In the genomic region with DNA sequence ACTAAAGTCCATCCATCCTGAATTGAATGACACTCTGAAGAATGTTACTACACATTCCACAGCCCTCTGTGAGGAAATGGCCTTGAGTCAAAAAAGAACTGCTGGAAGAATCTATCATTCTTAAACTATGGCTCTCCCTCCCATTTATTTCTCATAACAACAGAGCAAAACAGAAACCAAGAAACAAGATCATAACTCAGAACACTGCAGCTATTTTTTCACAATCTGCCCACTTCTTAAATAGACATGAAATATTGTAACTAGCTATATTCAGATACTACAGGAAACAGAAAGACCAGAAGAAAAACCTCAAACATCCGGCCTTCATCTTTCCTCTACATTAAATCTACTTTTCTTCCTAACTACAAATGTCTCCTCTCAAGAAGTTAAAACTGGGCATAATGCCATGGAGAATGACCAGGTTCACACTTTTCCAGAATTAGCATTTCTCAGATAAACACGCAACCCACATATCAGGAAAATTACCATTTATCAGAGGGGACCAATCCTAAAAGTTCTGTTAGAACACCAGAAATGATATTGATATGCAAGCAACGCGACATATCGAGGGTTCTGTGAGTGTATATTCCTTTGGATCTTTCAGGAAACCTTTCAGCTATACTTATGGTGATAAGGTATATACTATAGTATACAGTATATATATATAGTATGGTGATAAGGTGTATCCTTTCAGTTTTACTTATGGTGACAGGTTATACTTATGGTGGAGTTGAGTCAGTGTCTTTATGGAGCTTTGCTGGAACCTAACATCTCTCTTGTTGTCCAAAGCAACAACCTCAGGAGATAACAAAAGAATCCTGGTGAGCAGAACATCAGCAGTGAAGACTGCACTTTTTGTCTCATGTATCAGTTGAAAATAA, we compare ENCODE assay signal across 8 cellular contexts.
DNase-seq lines count a peak whose midpoint lies in the region; ATAC-seq lines count a peak whose summit lies in the region.

No MANE protein-coding gene starts in this region.

- peak overlapping the region; percentile 66 for H3K4me3 Mint-ChIP-seq in activated T-cell treated with anti-CD3 and anti-CD28 coated beads, Interleukin-2, amount 50 U/mL, for 4 hours
- H3K4me3 Mint-ChIP-seq in stimulated activated effector memory CD8-positive, alpha-beta T cell treated with anti-CD3 and anti-CD28 coated beads, Interleukin-12 subunit alpha, Interleukin-12 subunit beta, amount 100 ng/mL, for 72 hours = peak overlapping the region; percentile 90

- no peak for DNase-seq in activated T-cell treated with anti-CD3 and anti-CD28 coated beads, Interleukin-2, amount 50 U/mL, for 4 hours
- DNase-seq in activated T-cell treated with anti-CD3 and anti-CD28 coated beads for 4 hours (no peak), RPMI8226 (peak; percentile 73), fibroblast of gingiva (ENCODE audit: low read depth) (peak; percentile 73), iPS-NIHi7 (ENCODE audit: extremely low spot score) (no peak)
- DNase-seq in stimulated activated effector memory CD8-positive, alpha-beta T cell treated with anti-CD3 and anti-CD28 coated beads, Interleukin-12 subunit alpha, Interleukin-12 subunit beta, amount 100 ng/mL, for 72 hours (ENCODE audit: low spot score in 2 of 2) = no peak
- no peak for DNase-seq in activated CD4-positive, alpha-beta T cell treated with anti-CD3 and anti-CD28 coated beads for 1 hour

- peaks cover 49% of the 10 kb centered on the region for H3K4me1 Mint-ChIP-seq in activated T-cell treated with anti-CD3 and anti-CD28 coated beads, Interleukin-2, amount 50 U/mL, for 4 hours (ENCODE audit: low read depth)
- H3K4me1 Mint-ChIP-seq in stimulated activated effector memory CD8-positive, alpha-beta T cell treated with anti-CD3 and anti-CD28 coated beads, Interleukin-12 subunit alpha, Interleukin-12 subunit beta, amount 100 ng/mL, for 72 hours = peaks cover 54% of the 10 kb centered on the region

- H3K27me3 Mint-ChIP-seq in activated T-cell treated with anti-CD3 and anti-CD28 coated beads, Interleukin-2, amount 50 U/mL, for 4 hours (ENCODE audit: low read depth) = no peaks in the 10 kb centered on the region

- no peaks in the 10 kb centered on the region for H3K9me3 Mint-ChIP-seq in activated T-cell treated with anti-CD3 and anti-CD28 coated beads, Interleukin-2, amount 50 U/mL, for 4 hours
- no peaks in the 10 kb centered on the region for H3K9me3 Mint-ChIP-seq in stimulated activated effector memory CD8-positive, alpha-beta T cell treated with anti-CD3 and anti-CD28 coated beads, Interleukin-12 subunit alpha, Interleukin-12 subunit beta, amount 100 ng/mL, for 72 hours

- peak overlapping the region; percentile 97 for H3K27ac Mint-ChIP-seq in stimulated activated effector memory CD8-positive, alpha-beta T cell treated with anti-CD3 and anti-CD28 coated beads, Interleukin-12 subunit alpha, Interleukin-12 subunit beta, amount 100 ng/mL, for 72 hours

- no peaks in the 10 kb centered on the region for H3K36me3 Mint-ChIP-seq in activated T-cell treated with anti-CD3 and anti-CD28 coated beads, Interleukin-2, amount 50 U/mL, for 4 hours (ENCODE audit: insufficient read depth)
- peaks cover 10% of the 10 kb centered on the region for H3K36me3 Mint-ChIP-seq in stimulated activated effector memory CD8-positive, alpha-beta T cell treated with anti-CD3 and anti-CD28 coated beads, Interleukin-12 subunit alpha, Interleukin-12 subunit beta, amount 100 ng/mL, for 72 hours

- ATAC-seq in activated T-cell treated with anti-CD3 and anti-CD28 coated beads, Interleukin-2, amount 50 U/mL, for 4 hours = peak; percentile 63 to 68
- peak; percentile 36 for ATAC-seq in HG02970 (IDR thresholded peaks at IDR 0.05; ENCODE audit: low FRiP score, unreplicated experiment)
- peak; percentile 77 for ATAC-seq in stimulated activated effector memory CD8-positive, alpha-beta T cell treated with anti-CD3 and anti-CD28 coated beads, Interleukin-12 subunit alpha, Interleukin-12 subunit beta, amount 100 ng/mL, for 72 hours

Comparison
In these comparisons a context has a peak if more than half of its experiments do, and no peak if none do; other contexts are left out.
1. DNase-seq: peak in RPMI8226 (single experiment) and fibroblast of gingiva (single experiment); none in activated T-cell treated with anti-CD3 and anti-CD28 coated beads, Interleukin-2, amount 50 U/mL, for 4 hours (single experiment), activated T-cell treated with anti-CD3 and anti-CD28 coated beads for 4 hours (single experiment), stimulated activated effector memory CD8-positive, alpha-beta T cell treated with anti-CD3 and anti-CD28 coated beads, Interleukin-12 subunit alpha, Interleukin-12 subunit beta, amount 100 ng/mL, for 72 hours (0 of 2), iPS-NIHi7 (single experiment) and activated CD4-positive, alpha-beta T cell treated with anti-CD3 and anti-CD28 coated beads for 1 hour (single experiment).
2. Peak in every context shown above with its lines, with median percentiles within 50 percentile points of each other: ATAC-seq.